In genomic region chr5:172293054-172293744, GRCh38 we compare ENCODE assay signal across 8 cellular contexts. TPM values are rescaled to one million over a fixed set of nuclear protein-coding genes. Genes with fewer than 3 reads are reported as not detected.
DNase-seq lines count a peak whose midpoint lies in the region; ATAC-seq and TF ChIP-seq lines count a peak whose summit lies in the region.

No MANE protein-coding gene starts in this region.

- H4K20me1 ChIP-seq in DOHH2 (ENCODE audit: control insufficient read depth, insufficient read depth, low read depth, low read length) (no peaks in the 10 kb centered on the region), KMS-11 (ENCODE audit: insufficient read depth) (no peaks in the 10 kb centered on the region), osteoblast (ENCODE audit: insufficient read depth, low read length) (no peaks in the 10 kb centered on the region)

- H3K27me3 ChIP-seq in DOHH2 (ENCODE audit: control insufficient read depth, low read length) = peaks cover 13% of the 10 kb centered on the region; the same call in 1 of the 2 replicates
- H3K27me3 ChIP-seq in KMS-11 (ENCODE audit: insufficient read depth, low read depth) = no peaks in the 10 kb centered on the region
- H3K27me3 ChIP-seq in Peyer's patch = no peaks in the 10 kb centered on the region
- peaks cover 8% of the 10 kb centered on the region for H3K27me3 ChIP-seq in osteoblast (ENCODE audit: insufficient read depth, low read length)

- H3K27ac ChIP-seq in DOHH2 (ENCODE audit: low read depth, low read length) (no peak overlapping the region), KMS-11 (no peak overlapping the region), Peyer's patch (no peak overlapping the region), osteoblast (ENCODE audit: low read depth, low read length) (no peak overlapping the region)

- H3K27me3 Mint-ChIP-seq in activated T-cell treated with anti-CD3 and anti-CD28 coated beads, Interleukin-2, amount 50 U/mL, for 72 hours (ENCODE audit: low read depth) = no peaks in the 10 kb centered on the region

- H3K4me3 ChIP-seq in DOHH2 (ENCODE audit: low read length) (no peak overlapping the region), KMS-11 (IDR thresholded peaks at IDR 0.05; ENCODE audit: insufficient read depth, low read depth, low read length) (no peak overlapping the region), Peyer's patch (no peak overlapping the region), fibroblast of pulmonary artery (replicated peaks; ENCODE audit: low read depth, low read length) (no peak overlapping the region), osteoblast (ENCODE audit: insufficient read depth, low read length) (no peak overlapping the region)

- TF ChIP-seq CTCF in DOHH2 (IDR thresholded peaks at IDR 0.05; ENCODE audit: low read depth, low read length, poor library complexity, severe bottlenecking) (peak; percentile 84), KMS-11 (conservative IDR thresholded peaks at IDR 0.05; ENCODE audit: low read depth, low read length) (peak; percentile 72), Peyer's patch (IDR thresholded peaks at IDR 0.05) (peak; percentile 45 to 95 (median 88)), fibroblast of pulmonary artery (IDR thresholded peaks at IDR 0.05; ENCODE audit: low read length, missing control alignments) (peak; percentile 90), osteoblast (IDR thresholded peaks at IDR 0.05; ENCODE audit: extremely low read depth, low read depth, low read length) (peak; percentile 96)

- H3K36me3 Mint-ChIP-seq in activated T-cell treated with anti-CD3 and anti-CD28 coated beads, Interleukin-2, amount 50 U/mL, for 72 hours (ENCODE audit: insufficient read depth in 2 of 2) = no peaks in the 10 kb centered on the region

- peaks cover 6% of the 10 kb centered on the region for H3K4me1 Mint-ChIP-seq in activated T-cell treated with anti-CD3 and anti-CD28 coated beads, Interleukin-2, amount 50 U/mL, for 72 hours (ENCODE audit: low read depth)

- TF ChIP-seq POLR2A in Peyer's patch (IDR thresholded peaks at IDR 0.05) = no peak

- H3K4me2 ChIP-seq in DOHH2 (ENCODE audit: low read length) (0 out of 2 replicates have a peak overlapping the region, but pooled peaks have one; percentile 11), KMS-11 (no peak overlapping the region), osteoblast (ENCODE audit: insufficient read depth, low read length) (no peak overlapping the region)

- H3K36me3 ChIP-seq in DOHH2 (ENCODE audit: control insufficient read depth, low read length) (no peaks in the 10 kb centered on the region), KMS-11 (ENCODE audit: insufficient read depth) (no peaks in the 10 kb centered on the region), Peyer's patch (no peaks in the 10 kb centered on the region), osteoblast (ENCODE audit: insufficient read depth, low read length) (no peaks in the 10 kb centered on the region)

- peak; percentile 86 for ATAC-seq in GM21576 (IDR thresholded peaks at IDR 0.05; ENCODE audit: unreplicated experiment)
- peak; percentile 97 to 99 for ATAC-seq in activated T-cell treated with anti-CD3 and anti-CD28 coated beads, Interleukin-2, amount 50 U/mL, for 72 hours (replicated peaks in 1 of 2)

- no peaks in the 10 kb centered on the region for H3F3A ChIP-seq in DOHH2 (ENCODE audit: control insufficient read depth, insufficient read depth)

- peak; percentile 44 to 83 (median 59) for DNase-seq in Peyer's patch
- peak; percentile 60 to 63 for DNase-seq in activated T-cell treated with anti-CD3 and anti-CD28 coated beads, Interleukin-2, amount 50 U/mL, for 72 hours
- DNase-seq in fibroblast of pulmonary artery (ENCODE audit: low read depth) = peak; percentile 82
- DNase-seq in osteoblast (ENCODE audit: insufficient read length, low spot score, missing footprints) = peak; percentile 79
- DNase-seq in ureter (ENCODE audit: low spot score) = peak; percentile 70

- H3K9me3 Mint-ChIP-seq in activated T-cell treated with anti-CD3 and anti-CD28 coated beads, Interleukin-2, amount 50 U/mL, for 72 hours = no peaks in the 10 kb centered on the region

- no peak overlapping the region for H3K4me3 Mint-ChIP-seq in activated T-cell treated with anti-CD3 and anti-CD28 coated beads, Interleukin-2, amount 50 U/mL, for 72 hours

- H3K9me2 ChIP-seq in DOHH2 (replicated peaks; ENCODE audit: control insufficient read depth, low read length) = no peaks in the 10 kb centered on the region

- peaks cover 21% of the 10 kb centered on the region for H3K4me1 ChIP-seq in DOHH2 (ENCODE audit: control insufficient read depth, low read length)
- no peaks in the 10 kb centered on the region for H3K4me1 ChIP-seq in KMS-11 (ENCODE audit: low read depth, poor library complexity, severe bottlenecking)
- no peaks in the 10 kb centered on the region for H3K4me1 ChIP-seq in Peyer's patch
- no peaks in the 10 kb centered on the region for H3K4me1 ChIP-seq in osteoblast (ENCODE audit: insufficient read depth, low read length)

- no peak overlapping the region for H2AFZ ChIP-seq in KMS-11 (ENCODE audit: low read depth)
- no peak overlapping the region for H2AFZ ChIP-seq in osteoblast (ENCODE audit: low read length)

- H3K9me3 ChIP-seq in DOHH2 (ENCODE audit: control insufficient read depth, insufficient read depth, low read length) (no peaks in the 10 kb centered on the region), Peyer's patch (no peaks in the 10 kb centered on the region), osteoblast (ENCODE audit: low read depth, low read length) (no peaks in the 10 kb centered on the region)

- H3K27ac Mint-ChIP-seq in activated T-cell treated with anti-CD3 and anti-CD28 coated beads, Interleukin-2, amount 50 U/mL, for 72 hours = no peak overlapping the region

- H3K79me2 ChIP-seq in DOHH2 (ENCODE audit: control insufficient read depth, low read length) (no peaks in the 10 kb centered on the region), KMS-11 (ENCODE audit: insufficient read depth, low read depth) (no peaks in the 10 kb centered on the region), osteoblast (ENCODE audit: insufficient read depth, low read length) (no peaks in the 10 kb centered on the region)

- no peak overlapping the region for H3K9ac ChIP-seq in KMS-11

RNA-seq across cellular contexts. Expression of gene UBTD2, which starts 9.6 kb away (rescaled TPM):
- total RNA-seq in Peyer's patch (10 to 100 TPM; 21.6 to 38.2 (median 25.2) TPM), osteoblast (37.6 and 38.3 TPM in 2 replicates), ureter (14.6 TPM)
- 1 to 10 TPM; 6.5 to 7.2 TPM for total RNA-seq in activated T-cell treated with anti-CD3 and anti-CD28 coated beads, Interleukin-2, amount 50 U/mL, for 72 hours
